In genomic region chr5:138464388-138465287, GRCh38 we compare ENCODE assay signal across 1 cellular context.
A peak's percentile ranks its signal among the peaks of the same experiment; 100 is the strongest.
TF ChIP-seq lines count a peak whose summit lies in the region.

No MANE protein-coding gene starts in this region.

TF ChIP-seq in HepG2, 621 proteins besides CTCF, POLR2A, EP300 and RAD21 (continued from another document and continues in another):
- 0 out of 2 replicates have a peak, but pooled peaks have one; percentile 11 for TF ChIP-seq ZNF253 (CRISPR knock-in tag; IDR thresholded peaks at IDR 0.05; ENCODE audit: borderline replicate concordance)
- TF ChIP-seq ZNF678 (CRISPR knock-in tag; IDR thresholded peaks at IDR 0.05) = no peak
- no peak for TF ChIP-seq CREB1 (IDR thresholded peaks at IDR 0.05)
- no peak for TF ChIP-seq CREB1 (CRISPR knock-in tag; IDR thresholded peaks at IDR 0.05)
- peak; percentile 72 for TF ChIP-seq GABPB1 (CRISPR knock-in tag; IDR thresholded peaks at IDR 0.05)
- no peak for TF ChIP-seq TSC22D2 (CRISPR knock-in tag; IDR thresholded peaks at IDR 0.05; ENCODE audit: borderline replicate concordance)
- TF ChIP-seq SSRP1 (CRISPR knock-in tag; IDR thresholded peaks at IDR 0.05) = no peak
- TF ChIP-seq ZNF75D (CRISPR knock-in tag; IDR thresholded peaks at IDR 0.05; ENCODE audit: borderline replicate concordance) = no peak
- no peak for TF ChIP-seq ZSCAN30 (CRISPR knock-in tag; IDR thresholded peaks at IDR 0.05)
- no peak for TF ChIP-seq ZKSCAN8 (CRISPR knock-in tag; IDR thresholded peaks at IDR 0.05; ENCODE audit: borderline replicate concordance)
- TF ChIP-seq NFKB2 (CRISPR knock-in tag; IDR thresholded peaks at IDR 0.05; ENCODE audit: borderline replicate concordance) = peak; percentile 19; the same call in 1 of the 2 replicates
- TF ChIP-seq ZBTB14 (CRISPR knock-in tag; IDR thresholded peaks at IDR 0.05) = no peak; the same call in 1 of the 2 replicates
- TF ChIP-seq UBTF (CRISPR knock-in tag; IDR thresholded peaks at IDR 0.05) = peak; percentile 54
- TF ChIP-seq TBX2 (CRISPR knock-in tag; IDR thresholded peaks at IDR 0.05; ENCODE audit: borderline replicate concordance) = peak; percentile 60
- no peak for TF ChIP-seq STAG1 (CRISPR knock-in tag; IDR thresholded peaks at IDR 0.05)
- no peak for TF ChIP-seq SOX6 (IDR thresholded peaks at IDR 0.05)
- TF ChIP-seq SOX6 (CRISPR knock-in tag; IDR thresholded peaks at IDR 0.05) = peak; percentile 20; the same call in 1 of the 2 replicates
- peak; percentile 64 for TF ChIP-seq ZNF281 (CRISPR knock-in tag; IDR thresholded peaks at IDR 0.05; ENCODE audit: borderline replicate concordance)
- TF ChIP-seq LCORL (IDR thresholded peaks at IDR 0.05) = no peak
- peak; percentile 43; the same call in 1 of the 2 replicates for TF ChIP-seq LCORL (CRISPR knock-in tag; IDR thresholded peaks at IDR 0.05)
- no peak for TF ChIP-seq GZF1 (CRISPR knock-in tag; IDR thresholded peaks at IDR 0.05)
- no peak for TF ChIP-seq ZKSCAN1 (IDR thresholded peaks at IDR 0.05; ENCODE audit: low read length)
- peak; percentile 63 for TF ChIP-seq ZNF609 (CRISPR knock-in tag; IDR thresholded peaks at IDR 0.05; ENCODE audit: borderline replicate concordance)
- TF ChIP-seq PREB (CRISPR knock-in tag; IDR thresholded peaks at IDR 0.05) = no peak
- no peak for TF ChIP-seq MLXIP (CRISPR knock-in tag; IDR thresholded peaks at IDR 0.05; ENCODE audit: borderline replicate concordance)
- TF ChIP-seq CCAR2 (optimal IDR thresholded peaks at IDR 0.05; ENCODE audit: low read depth, low read length) = no peak
- TF ChIP-seq SIN3A (IDR thresholded peaks at IDR 0.05; ENCODE audit: borderline replicate concordance, low read depth, low read length) = peak; percentile 71; the same call in 1 of the 2 replicates
- TF ChIP-seq GTF3A (CRISPR knock-in tag; conservative IDR thresholded peaks at IDR 0.05) = no peak
- TF ChIP-seq ZNF337 (CRISPR knock-in tag; IDR thresholded peaks at IDR 0.05; ENCODE audit: borderline replicate concordance, low read depth) = no peak
- no peak for TF ChIP-seq ZMYM2 (CRISPR knock-in tag; IDR thresholded peaks at IDR 0.05)
- 0 out of 2 replicates have a peak, but pooled peaks have one; percentile 44 for TF ChIP-seq HOMEZ (CRISPR knock-in tag; IDR thresholded peaks at IDR 0.05; ENCODE audit: low read depth)
- TF ChIP-seq TFDP1 (CRISPR knock-in tag; IDR thresholded peaks at IDR 0.05; ENCODE audit: borderline replicate concordance) = no peak
- TF ChIP-seq SAP130 (CRISPR knock-in tag; IDR thresholded peaks at IDR 0.05; ENCODE audit: low read depth) = peak; percentile 84
- peak; percentile 22; the same call in 1 of the 2 replicates for TF ChIP-seq ZXDC (CRISPR knock-in tag; IDR thresholded peaks at IDR 0.05)
- TF ChIP-seq GABPA (IDR thresholded peaks at IDR 0.05; ENCODE audit: low read depth, low read length) = no peak
- peak; percentile 54; the same call in 1 of the 2 replicates for TF ChIP-seq GABPA (CRISPR knock-in tag; IDR thresholded peaks at IDR 0.05; ENCODE audit: low read depth)
- no peak for TF ChIP-seq NFE2L1 (CRISPR knock-in tag; IDR thresholded peaks at IDR 0.05; ENCODE audit: borderline replicate concordance)
